ENCODE assay signal across 9 cellular contexts in the genomic region with DNA sequence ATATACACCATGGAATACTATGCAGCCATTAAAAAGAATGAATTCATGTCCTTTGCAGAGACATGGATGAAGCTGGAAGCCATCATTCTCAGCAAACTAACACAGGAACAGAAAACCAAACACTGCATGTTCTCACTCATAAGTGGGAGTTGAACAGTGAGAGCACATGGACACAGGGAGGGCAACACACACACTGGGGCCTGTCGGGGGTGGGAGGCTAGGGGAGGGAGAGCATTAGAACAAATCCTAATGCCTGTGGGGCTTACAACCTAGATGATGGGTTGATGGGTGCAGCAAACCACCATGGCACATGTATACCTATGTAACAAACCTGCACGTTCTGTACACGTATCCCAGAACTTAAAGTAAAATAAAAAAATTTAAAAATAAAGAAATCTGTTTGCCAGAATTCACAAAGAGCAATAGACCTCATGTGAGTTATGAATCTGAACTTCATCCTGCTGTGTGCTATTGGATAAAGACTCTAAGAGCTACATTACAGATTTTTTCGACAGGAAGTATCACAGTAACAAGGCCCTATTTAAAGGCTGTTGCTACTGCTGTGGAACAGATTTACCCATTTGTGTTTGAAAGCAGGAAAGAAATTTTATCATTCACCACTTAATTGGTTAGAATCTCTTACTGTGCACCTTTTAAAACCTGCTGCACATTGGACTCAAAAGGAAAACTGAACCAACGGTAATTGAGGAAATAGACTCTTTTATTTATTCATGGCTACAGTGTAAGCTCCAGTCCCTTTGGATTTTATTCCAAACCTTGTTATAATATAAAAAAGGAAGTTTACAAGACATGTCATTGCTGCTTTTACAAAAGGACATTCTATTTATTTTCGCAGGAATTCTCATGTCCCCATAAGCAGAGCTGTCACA. TPM values are rescaled to one million over a fixed set of nuclear protein-coding genes. Genes with fewer than 3 reads are reported as not detected.
DNase-seq lines count a peak whose midpoint lies in the region; ATAC-seq and TF ChIP-seq lines count a peak whose summit lies in the region.
"Not testable (repeated sequence)": the region's sequence is repeated elsewhere in the genome, so short reads cannot be mapped to it uniquely, and the experiment has no call there.
"Had no signal": no experiment of that assay in that cellular context is flagged by ENCODE, and none has a peak within 500 bp of the region (broad histone marks: within the 10 kb centered on the region; RNA-seq: fewer than 3 reads in every experiment).

No MANE protein-coding gene starts in this region.

- not testable (repeated sequence) for TF ChIP-seq CTCF in KMS-11 (conservative IDR thresholded peaks at IDR 0.05; ENCODE audit: low read depth, low read length); SU-DHL-6 (IDR thresholded peaks at IDR 0.05; ENCODE audit: insufficient read depth, low read length, poor library complexity, severe bottlenecking); hepatocyte (IDR thresholded peaks at IDR 0.05; ENCODE audit: poor library complexity)

- H3K4me1 Mint-ChIP-seq in activated naive CD4-positive, alpha-beta T cell treated with anti-CD3 and anti-CD28 coated beads for 36 hours (ENCODE audit: low read depth), result peaks cover 48% of the 10 kb centered on the region
- H3K4me1 Mint-ChIP-seq in naive thymus-derived CD4-positive, alpha-beta T cell, result peaks cover 43 to 69% (median 63%) of the 10 kb centered on the region in 7 donors
- H3K4me1 Mint-ChIP-seq in stimulated activated naive CD8-positive, alpha-beta T cell treated with anti-CD3 and anti-CD28 coated beads, Interleukin-15, amount 100 ng/mL, for 72 hours, result peaks cover 58% of the 10 kb centered on the region

- peak overlapping the region; percentile 96 for H3K27ac Mint-ChIP-seq in activated naive CD4-positive, alpha-beta T cell treated with anti-CD3 and anti-CD28 coated beads for 36 hours
- H3K27ac Mint-ChIP-seq in naive thymus-derived CD4-positive, alpha-beta T cell, result peak overlapping the region; percentile 89 to 100 (median 99)
- peak overlapping the region; percentile 67 to 96 for H3K27ac Mint-ChIP-seq in stimulated activated naive CD8-positive, alpha-beta T cell treated with anti-CD3 and anti-CD28 coated beads, Interleukin-15, amount 100 ng/mL, for 72 hours

- DNase-seq in activated naive CD4-positive, alpha-beta T cell treated with anti-CD3 and anti-CD28 coated beads for 36 hours; hepatocyte (ENCODE audit: low spot score): not testable (repeated sequence)
- DNase-seq in dermis blood vessel endothelial cell, result peak; percentile 32
- peak in 5 of 9 donors; percentile 23 to 55 (median 44) for DNase-seq in naive thymus-derived CD4-positive, alpha-beta T cell
- peak in 1 of 2 donors; percentile 20 for DNase-seq in stimulated activated naive CD8-positive, alpha-beta T cell treated with anti-CD3 and anti-CD28 coated beads, Interleukin-15, amount 100 ng/mL, for 72 hours

- not testable (repeated sequence) for H3K27me3 Mint-ChIP-seq in activated naive CD4-positive, alpha-beta T cell treated with anti-CD3 and anti-CD28 coated beads for 36 hours (ENCODE audit: low read depth); naive thymus-derived CD4-positive, alpha-beta T cell; stimulated activated naive CD8-positive, alpha-beta T cell treated with anti-CD3 and anti-CD28 coated beads, Interleukin-15, amount 100 ng/mL, for 72 hours

- H3K9me3 Mint-ChIP-seq in activated naive CD4-positive, alpha-beta T cell treated with anti-CD3 and anti-CD28 coated beads for 36 hours; naive thymus-derived CD4-positive, alpha-beta T cell; stimulated activated naive CD8-positive, alpha-beta T cell treated with anti-CD3 and anti-CD28 coated beads, Interleukin-15, amount 100 ng/mL, for 72 hours: not testable (repeated sequence)

- H3K27me3 ChIP-seq in BLaER1 treated with 17β-estradiol and CSF1 and Interleukin-3, amounts not matched to agents 10 nM and 100 nM; KMS-11 (ENCODE audit: insufficient read depth, low read depth); SU-DHL-6 (ENCODE audit: low read length); hepatocyte; naive thymus-derived CD4-positive, alpha-beta T cell (ENCODE audit: control insufficient read depth in 2 of 2, insufficient read depth in 2 of 2, low read length in 2 of 2): not testable (repeated sequence)

- intact Hi-C loops in activated naive CD4-positive, alpha-beta T cell treated with anti-CD3 and anti-CD28 coated beads for 36 hours (cut with micrococcal nuclease), result loop anchor here (2.0 to 5.0 kb wide), 3 partner anchors 59 to 1275 kb away; no protein-coding TSS in a partner anchor
- intact Hi-C loops in naive thymus-derived CD4-positive, alpha-beta T cell (cut with micrococcal nuclease), result loop anchor here (1.0 to 5.0 kb wide), 6 partner anchors 8 to 485 kb away; a partner anchor contains a TSS

- ATAC-seq in naive thymus-derived CD4-positive, alpha-beta T cell, result peak; percentile 28
- not testable (repeated sequence) for ATAC-seq in stimulated activated naive CD8-positive, alpha-beta T cell treated with anti-CD3 and anti-CD28 coated beads, Interleukin-15, amount 100 ng/mL, for 72 hours

- peaks cover 0 to 18% (median 0%) of the 10 kb centered on the region in 11 experiments; a peak in 2 of 22 replicates for H3K9me3 ChIP-seq in BLaER1 treated with 17β-estradiol and CSF1 and Interleukin-3, amounts not matched to agents 10 nM and 100 nM (replicated peaks in 1 of 11)
- not testable (repeated sequence) for H3K9me3 ChIP-seq in SU-DHL-6 (ENCODE audit: insufficient read depth, low read length); hepatocyte (ENCODE audit: low read depth); naive thymus-derived CD4-positive, alpha-beta T cell (ENCODE audit: control insufficient read depth in 2 of 3, low read length in 3 of 3)

- H3K79me2 ChIP-seq in KMS-11 (ENCODE audit: insufficient read depth, low read depth); SU-DHL-6 (ENCODE audit: insufficient read depth, low read length): not testable (repeated sequence)
- peaks cover 11% of the 10 kb centered on the region for H3K79me2 ChIP-seq in hepatocyte

- peaks cover 0 to 37% (median 0%) of the 10 kb centered on the region in 11 experiments; a peak in 10 of 22 replicates for H3K36me3 ChIP-seq in BLaER1 treated with 17β-estradiol and CSF1 and Interleukin-3, amounts not matched to agents 10 nM and 100 nM
- not testable (repeated sequence) for H3K36me3 ChIP-seq in KMS-11 (ENCODE audit: insufficient read depth); SU-DHL-6 (ENCODE audit: low read length); hepatocyte (replicated peaks; ENCODE audit: insufficient read depth, low read depth); naive thymus-derived CD4-positive, alpha-beta T cell (ENCODE audit: control insufficient read depth in 2 of 3, insufficient read depth in 3 of 3, low read length in 3 of 3)

- H2AFZ ChIP-seq in KMS-11 (ENCODE audit: low read depth) (peak overlapping the region; percentile 85; the same call in 1 of the 2 replicates), SU-DHL-6 (ENCODE audit: low read depth, low read length, severe bottlenecking) (peak overlapping the region; percentile 73)
- not testable (repeated sequence) for H2AFZ ChIP-seq in hepatocyte

- H3K9ac ChIP-seq in BLaER1 treated with 17β-estradiol and CSF1 and Interleukin-3, amounts not matched to agents 10 nM and 100 nM, result peak overlapping the region in 8 of 11 experiments; percentile 56 to 90 (median 80); a peak in 14 of 22 replicates
- peak overlapping the region; percentile 77; the same call in 1 of the 2 replicates for H3K9ac ChIP-seq in KMS-11
- peak overlapping the region; percentile 38; the same call in 1 of the 2 replicates for H3K9ac ChIP-seq in SU-DHL-6 (ENCODE audit: low read length)

- peak overlapping the region; percentile 71 to 99 (median 87); a peak in 21 of 22 replicates for H3K4me2 ChIP-seq in BLaER1 treated with 17β-estradiol and CSF1 and Interleukin-3, amounts not matched to agents 10 nM and 100 nM
- H3K4me2 ChIP-seq in KMS-11 (peak overlapping the region; percentile 96), SU-DHL-6 (ENCODE audit: low read depth, low read length, poor library complexity, severe bottlenecking) (peak overlapping the region; percentile 56), hepatocyte (peak overlapping the region; percentile 66)

- peak overlapping the region; percentile 96 for H3K4me3 Mint-ChIP-seq in activated naive CD4-positive, alpha-beta T cell treated with anti-CD3 and anti-CD28 coated beads for 36 hours
- peak overlapping the region; percentile 89 to 100 (median 96) for H3K4me3 Mint-ChIP-seq in naive thymus-derived CD4-positive, alpha-beta T cell
- peak overlapping the region; percentile 88 to 91 for H3K4me3 Mint-ChIP-seq in stimulated activated naive CD8-positive, alpha-beta T cell treated with anti-CD3 and anti-CD28 coated beads, Interleukin-15, amount 100 ng/mL, for 72 hours

- not testable (repeated sequence) for H3F3A ChIP-seq in SU-DHL-6 (ENCODE audit: insufficient read depth)

- POLR2A ChIA-PET in naive thymus-derived CD4-positive, alpha-beta T cell (lab: Charles Lee), result interaction anchor here (0.6 to 4.8 kb wide), 12 partner anchors 9 to 228 kb away, joined by 3 to 54 read pairs (median 8); no protein-coding TSS in a partner anchor

- H3K27ac ChIP-seq in BLaER1 treated with 17β-estradiol and CSF1 and Interleukin-3, amounts not matched to agents 10 nM and 100 nM, result peak overlapping the region in 9 of 11 experiments; percentile 0 to 85 (median 73); a peak in 14 of 22 replicates
- not testable (repeated sequence) for H3K27ac ChIP-seq in KMS-11; SU-DHL-6 (ENCODE audit: low read depth, low read length)
- H3K27ac ChIP-seq in hepatocyte, result peak overlapping the region; percentile 72
- H3K27ac ChIP-seq in naive thymus-derived CD4-positive, alpha-beta T cell (ENCODE audit: low read depth, low read length), result peak overlapping the region; percentile 85

- peaks cover 33% of the 10 kb centered on the region for H3K36me3 Mint-ChIP-seq in activated naive CD4-positive, alpha-beta T cell treated with anti-CD3 and anti-CD28 coated beads for 36 hours (ENCODE audit: low read depth)
- peaks cover 1 to 49% (median 12%) of the 10 kb centered on the region in 5 donors for H3K36me3 Mint-ChIP-seq in naive thymus-derived CD4-positive, alpha-beta T cell

- peaks cover 16 to 55% (median 30%) of the 10 kb centered on the region in 10 experiments for H3K4me1 ChIP-seq in BLaER1 treated with 17β-estradiol and CSF1 and Interleukin-3, amounts not matched to agents 10 nM and 100 nM
- peaks cover 20% of the 10 kb centered on the region for H3K4me1 ChIP-seq in KMS-11 (ENCODE audit: low read depth, poor library complexity, severe bottlenecking)
- not testable (repeated sequence) for H3K4me1 ChIP-seq in hepatocyte (ENCODE audit: insufficient read depth)
- peaks cover 37 to 42% of the 10 kb centered on the region in 2 donors for H3K4me1 ChIP-seq in naive thymus-derived CD4-positive, alpha-beta T cell (ENCODE audit: control insufficient read depth in 2 of 2, insufficient read depth in 2 of 2, low read length in 2 of 2)

- 79% methylated on average over 6 of the region's 6 CpGs for WGBS in hepatocyte (ENCODE audit: low lambda C conversion rate, missing lambda C conversion rate)

- H3K4me3 ChIP-seq in BLaER1 treated with 17β-estradiol and CSF1 and Interleukin-3, amounts not matched to agents 10 nM and 100 nM, result peak overlapping the region in 8 of 10 experiments; percentile 57 to 84 (median 75); a peak in 16 of 20 replicates
- H3K4me3 ChIP-seq in KMS-11 (IDR thresholded peaks at IDR 0.05; ENCODE audit: insufficient read depth, low read depth, low read length); hepatocyte: not testable (repeated sequence)
- peak overlapping the region; percentile 47 for H3K4me3 ChIP-seq in SU-DHL-6 (ENCODE audit: insufficient read depth, low read length, poor library complexity, severe bottlenecking)
- peak overlapping the region; percentile 86 for H3K4me3 ChIP-seq in naive thymus-derived CD4-positive, alpha-beta T cell (ENCODE audit: low read length)

- CTCF ChIA-PET in activated naive CD4-positive, alpha-beta T cell treated with anti-CD3 and anti-CD28 coated beads for 36 hours (lab: Charles Lee), result interaction anchor here (1.2 to 9.9 kb wide), 6 partner anchors 10 to 101 kb away, joined by 3 to 122 read pairs (median 4); no protein-coding TSS in a partner anchor
- CTCF ChIA-PET in naive thymus-derived CD4-positive, alpha-beta T cell (lab: Charles Lee), result interaction anchor here (0.6 to 3.1 kb wide), 7 partner anchors 9 to 148 kb away, joined by 3 to 17 read pairs (median 4); no protein-coding TSS in a partner anchor

- not testable (repeated sequence) for H3K9me2 ChIP-seq in SU-DHL-6 (replicated peaks; ENCODE audit: insufficient read depth, low read length); hepatocyte (replicated peaks; ENCODE audit: insufficient read depth)

- peaks cover 0 to 28% (median 0%) of the 10 kb centered on the region in 11 experiments; a peak in 2 of 22 replicates for H4K20me1 ChIP-seq in BLaER1 treated with 17β-estradiol and CSF1 and Interleukin-3, amounts not matched to agents 10 nM and 100 nM
- not testable (repeated sequence) for H4K20me1 ChIP-seq in KMS-11 (ENCODE audit: insufficient read depth); SU-DHL-6 (ENCODE audit: low read depth, low read length); hepatocyte (ENCODE audit: insufficient read depth, poor library complexity, severe bottlenecking)

RNA-seq across cellular contexts. Expression of a gene that starts 1.1 kb away (rescaled TPM):
- 10 to 100 TPM; 31.8 to 32.7 TPM for total RNA-seq in activated naive CD4-positive, alpha-beta T cell treated with anti-CD3 and anti-CD28 coated beads for 36 hours
- total RNA-seq in dermis blood vessel endothelial cell, result 169 and 180 TPM in 2 replicates
- 21.3 and 21.9 TPM in 2 replicates for total RNA-seq in hepatocyte
- polyA plus RNA-seq in hepatocyte, result 12.7 and 13.0 TPM in 2 replicates
- 100 to 1,000 TPM in 1 of 5 experiments, 10 to 100 TPM in 4; 10.8 to 234 (median 45.0) TPM for total RNA-seq in naive thymus-derived CD4-positive, alpha-beta T cell
- polyA plus RNA-seq in naive thymus-derived CD4-positive, alpha-beta T cell, result 10 to 100 TPM; 60.9 to 92.1 TPM
- total RNA-seq: SJCRH30 had no signal
